25 cellular contexts compared by ENCODE assay signal in the genomic region with DNA sequence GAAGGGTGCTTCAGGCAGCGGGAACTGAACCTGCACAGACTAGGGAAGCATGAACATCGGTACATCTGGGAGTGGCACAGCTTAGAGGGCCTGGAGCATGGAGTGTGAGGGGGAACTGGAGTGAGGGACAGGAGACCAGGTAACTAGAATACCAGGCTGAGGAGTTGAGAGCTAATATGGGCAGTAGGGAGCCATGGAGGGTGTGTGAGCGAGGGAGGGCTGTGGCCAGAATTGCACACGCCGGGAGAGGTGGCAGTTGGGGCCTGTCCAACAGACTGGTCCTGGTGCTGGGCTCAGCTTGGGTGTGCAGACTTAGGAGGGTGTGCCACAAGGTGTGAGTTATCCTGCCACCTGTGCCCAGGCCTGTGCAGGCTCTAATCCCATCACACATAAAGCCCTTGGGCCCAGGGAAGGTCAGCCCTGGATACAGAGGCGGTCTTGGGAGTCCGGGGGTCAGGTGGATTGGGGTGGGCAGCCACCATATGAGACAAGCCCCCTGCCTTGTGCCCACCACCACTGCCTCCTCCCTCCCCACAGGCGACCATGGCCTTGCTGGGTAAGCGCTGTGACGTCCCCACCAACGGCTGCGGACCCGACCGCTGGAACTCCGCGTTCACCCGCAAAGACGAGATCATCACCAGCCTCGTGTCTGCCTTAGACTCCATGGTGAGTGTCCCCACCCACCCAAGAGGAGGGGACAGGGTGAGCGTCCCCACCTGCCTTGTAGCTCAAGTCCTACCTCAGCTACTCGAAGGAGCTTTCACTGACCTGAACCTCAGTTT. TPM values are rescaled to one million over a fixed set of nuclear protein-coding genes. Genes with fewer than 3 reads are reported as not detected.
A peak's percentile ranks its signal among the peaks of the same experiment; 100 is the strongest.
DNase-seq lines count a peak whose midpoint lies in the region; ATAC-seq, FAIRE-seq and TF ChIP-seq lines count a peak whose summit lies in the region.
"Had no signal": no experiment of that assay in that cellular context is flagged by ENCODE, and none has a peak within 500 bp of the region (broad histone marks: within the 10 kb centered on the region; RNA-seq: fewer than 3 reads in every experiment).

No MANE protein-coding gene starts in this region.

- H3K27ac ChIP-seq in mammary epithelial cell (ENCODE audit: insufficient read depth, low read depth, low read length) (no peak overlapping the region), K562 (ENCODE audit: extremely low read depth, low read depth, low read length) (no peak overlapping the region), neuronal stem cell (replicated peaks; ENCODE audit: low read length) (no peak overlapping the region), spleen (no peak overlapping the region)
- H3K27ac ChIP-seq: BLaER1, GM23248 had no signal

- H3K9me1 ChIP-seq in K562 (ENCODE audit: control insufficient read depth, insufficient read depth, low read length): peaks cover 2% of the 10 kb centered on the region

- dilution Hi-C loops in mammary epithelial cell (cut with HindIII; ENCODE audit: low sequenced_read_pairs): loop anchor here (5.0 kb wide), 3 partner anchors 45 to 75 kb away; no protein-coding TSS in a partner anchor

- no peak overlapping the region for H3K4ac ChIP-seq in neuronal stem cell (ENCODE audit: low read length)

- H3K4me1 ChIP-seq in mammary epithelial cell (ENCODE audit: insufficient read depth, low read length) (no peaks in the 10 kb centered on the region), K562 (replicated peaks in 1 of 2; ENCODE audit: control insufficient read depth in 2 of 2, insufficient read depth in 2 of 2, low read length in 2 of 2) (peaks cover 0 to 8% of the 10 kb centered on the region in 2 experiments; a peak in 1 of 5 replicates), neuronal stem cell (ENCODE audit: control insufficient read depth in 2 of 2, insufficient read depth in 1 of 2, low read depth in 1 of 2, low read length in 2 of 2) (no peaks in the 10 kb centered on the region), spleen (no peaks in the 10 kb centered on the region)
- H3K4me1 ChIP-seq: BLaER1, HAP-1 had no signal

- no peak for TF ChIP-seq EP300 in K562 (IDR thresholded peaks at IDR 0.05; ENCODE audit: low read length)

- no peak overlapping the region for H3K4me3 Mint-ChIP-seq in MCF 10A (ENCODE audit: unreplicated experiment)
- H3K4me3 Mint-ChIP-seq: CD4-positive, CD25-positive, alpha-beta regulatory T cell; IgD-negative memory B cell had no signal

- H3K4me3 ChIP-seq in mammary epithelial cell (replicated peaks in 1 of 3; ENCODE audit: insufficient read depth in 1 of 3, low read depth in 2 of 3, low read length in 3 of 3) (no peak overlapping the region), K562 (no peak overlapping the region), neuronal stem cell (ENCODE audit: low read length in 2 of 2) (no peak overlapping the region), spleen (no peak overlapping the region)
- H3K4me3 ChIP-seq: BLaER1, GM23248, HAP-1 had no signal

- no peak overlapping the region for H2AFZ ChIP-seq in mammary epithelial cell (ENCODE audit: low read depth, low read length)
- no peak overlapping the region for H2AFZ ChIP-seq in K562 (ENCODE audit: low read depth, low read length)
- no peak overlapping the region for H2AFZ ChIP-seq in neuronal stem cell (ENCODE audit: low read length)
- H2AFZ ChIP-seq: GM23248 had no signal

- H2AK5ac ChIP-seq in neuronal stem cell (ENCODE audit: low read depth, low read length): no peak overlapping the region

- no peaks in the 10 kb centered on the region for H3K9me3 Mint-ChIP-seq in MCF 10A (ENCODE audit: unreplicated experiment)
- H3K9me3 Mint-ChIP-seq: CD4-positive, CD25-positive, alpha-beta regulatory T cell had no signal

- H2BK5ac ChIP-seq in neuronal stem cell (ENCODE audit: low read length): no peak overlapping the region

- TF ChIP-seq POLR2A in K562 (conservative IDR thresholded peaks at IDR 0.05): no peak
- TF ChIP-seq POLR2A in spleen (IDR thresholded peaks at IDR 0.05): no peak

- BruUV-seq in MCF 10A (replicated peaks; lab: Mats Ljungman, UMichigan) (no TSS peak), mammary epithelial cell (replicated peaks; lab: Mats Ljungman, UMichigan) (no TSS peak), K562 (replicated peaks; lab: Mats Ljungman, UMichigan) (no TSS peak)

- peak overlapping the region; percentile 51 for H3K27ac Mint-ChIP-seq in MCF 10A (ENCODE audit: low read depth, unreplicated experiment)
- H3K27ac Mint-ChIP-seq: CD4-positive, CD25-positive, alpha-beta regulatory T cell had no signal

- in situ Hi-C loops in mammary epithelial cell (cut with MboI; ENCODE audit: low sequenced_read_pairs in 2 of 2) (no loop called here), K562 (cut with MboI) (no loop called here)

- H3K79me2 ChIP-seq in mammary epithelial cell (ENCODE audit: insufficient read depth, low read length) (peaks cover 3% of the 10 kb centered on the region), K562 (ENCODE audit: control insufficient read depth, insufficient read depth, low read length) (no peaks in the 10 kb centered on the region)

- DNase-seq in MCF 10A (ENCODE audit: unreplicated experiment): no peak
- no peak for DNase-seq in mammary epithelial cell
- no peak for DNase-seq in K562 (ENCODE audit: extremely low read depth in 1 of 4, low spot score in 3 of 4)
- no peak for DNase-seq in neuronal stem cell (ENCODE audit: low spot score)
- no peak for DNase-seq in spleen
- DNase-seq in GM10266 (ENCODE audit: extremely low spot score): no peak
- DNase-seq: 8988T; CD4-positive, CD25-positive, alpha-beta regulatory T cell; GM23248; NCI-H1092; NCI-H1417 treated with DMSO at 0.1 percent for 48 hours; NCI-H187; NCI-H2081 treated with DMSO at 0.1 percent for 48 hours; NCI-H2171 treated with DMSO at 0.1 percent for 48 hours; NCI-H345; NCI-H510A treated with DMSO at 0.1 percent for 48 hours; NCI-H748 treated with DMSO at 0.1 percent for 48 hours; SK-N-SH had no signal

- H3K27me3 Mint-ChIP-seq in MCF 10A (ENCODE audit: insufficient read depth, unreplicated experiment): no peaks in the 10 kb centered on the region
- H3K27me3 Mint-ChIP-seq: CD4-positive, CD25-positive, alpha-beta regulatory T cell; IgD-negative memory B cell had no signal

- H4K8ac ChIP-seq in neuronal stem cell (ENCODE audit: low read depth, low read length): no peak overlapping the region

- H4K20me1 ChIP-seq in mammary epithelial cell (ENCODE audit: insufficient read depth, low read length) (no peaks in the 10 kb centered on the region), K562 (replicated peaks; ENCODE audit: control insufficient read depth, insufficient read depth, low read length) (peaks cover 3% of the 10 kb centered on the region; the same call in 1 of the 2 replicates)

- no peak for FAIRE-seq in K562 (lab: Jason Lieb, UNC)
- FAIRE-seq: D721Med, GM18507, RCC 7860 had no signal

- CTCF ChIA-PET in MCF 10A (lab: Yijun Ruan, JAX) (interaction anchor here (0.5 to 0.6 kb wide), 2 partner anchors 39 to 452 kb away, joined by 3 to 4 read pairs; no protein-coding TSS in a partner anchor), mammary epithelial cell (lab: Charles Lee; ENCODE audit: low non-redundant PET) (no interaction called here), K562 (lab: Yijun Ruan, JAX; ENCODE audit: low intra/inter-chr PET ratio) (no interaction called here)

- 97% methylated on average over 9 of the region's 21 CpGs for WGBS in mammary epithelial cell (ENCODE audit: low coverage, missing lambda C conversion rate)
- 85% methylated on average over 20 of the region's 21 CpGs for WGBS in K562 (ENCODE audit: insufficient coverage, low coverage, missing lambda C conversion rate)
- WGBS in neuronal stem cell (ENCODE audit: extremely low coverage in 2 of 2, insufficient read length in 2 of 2, insufficient replicate concordance in 1 of 2), 2 donors: no CpG with 5 or more reads among the region's 21 CpGs
- WGBS in spleen, 5 donors: 91 to 96% (median 93%) methylated on average over 16 to 21 of the region's 21 CpGs

- H3K9me3 ChIP-seq in mammary epithelial cell (replicated peaks; ENCODE audit: insufficient read depth, low read length): no peaks in the 10 kb centered on the region
- no peaks in the 10 kb centered on the region for H3K9me3 ChIP-seq in K562 (replicated peaks; ENCODE audit: control insufficient read depth, insufficient read depth, low read depth, low read length)
- no peaks in the 10 kb centered on the region for H3K9me3 ChIP-seq in neuronal stem cell (replicated peaks in 1 of 2; ENCODE audit: control insufficient read depth in 2 of 2, insufficient read depth in 1 of 2, low read depth in 1 of 2, low read length in 2 of 2)
- no peaks in the 10 kb centered on the region for H3K9me3 ChIP-seq in spleen
- H3K9me3 ChIP-seq: BLaER1, HAP-1, SK-N-SH had no signal

- H3K4me2 ChIP-seq in mammary epithelial cell (ENCODE audit: insufficient read depth, low read depth, low read length) (no peak overlapping the region), K562 (ENCODE audit: insufficient read depth, low read length) (no peak overlapping the region), neuronal stem cell (ENCODE audit: insufficient read depth, low read length, poor library complexity, severe bottlenecking) (no peak overlapping the region)
- H3K4me2 ChIP-seq: BLaER1, SK-N-SH had no signal

- no peak overlapping the region for H3K9ac ChIP-seq in mammary epithelial cell (ENCODE audit: insufficient read depth, low read length)
- H3K9ac ChIP-seq in K562 (ENCODE audit: insufficient read depth in 1 of 2, low read depth in 2 of 2, low read length in 2 of 2): peak overlapping the region in 1 of 2 experiments; percentile 75; a peak in 2 of 4 replicates
- no peak overlapping the region for H3K9ac ChIP-seq in neuronal stem cell (ENCODE audit: low read depth, low read length, poor library complexity)
- H3K9ac ChIP-seq: BLaER1, GM23248, SK-N-SH had no signal

- H3K4me1 Mint-ChIP-seq in MCF 10A (ENCODE audit: insufficient read depth, unreplicated experiment): no peaks in the 10 kb centered on the region
- H3K4me1 Mint-ChIP-seq: CD4-positive, CD25-positive, alpha-beta regulatory T cell; IgD-negative memory B cell had no signal

- intact Hi-C loops in MCF 10A (cut with micrococcal nuclease) (no loop called here), mammary epithelial cell (cut with micrococcal nuclease) (no loop called here), K562 (cut with micrococcal nuclease) (no loop called here), spleen (cut with DNase I; ENCODE audit: low total_unique reads) (no loop called here)

- no peak overlapping the region for H3K14ac ChIP-seq in neuronal stem cell (ENCODE audit: low read length)

- no peak overlapping the region for H4K91ac ChIP-seq in neuronal stem cell (ENCODE audit: low read depth, low read length, poor library complexity)

- no peak for TF ChIP-seq RAD21 in K562 (CRISPR knock-in tag; conservative IDR thresholded peaks at IDR 0.05 in 1 of 2, IDR thresholded peaks at IDR 0.05 in 1 of 2)

- H3K79me1 ChIP-seq in neuronal stem cell (ENCODE audit: low read depth, low read length): peaks cover 24% of the 10 kb centered on the region

- TF ChIP-seq CTCF in MCF 10A (IDR thresholded peaks at IDR 0.05; ENCODE audit: unreplicated experiment) (no peak), mammary epithelial cell (conservative IDR thresholded peaks at IDR 0.05 in 1 of 2, IDR thresholded peaks at IDR 0.05 in 1 of 2; ENCODE audit: extremely low read depth in 1 of 2, insufficient read depth in 1 of 2, low read depth in 1 of 2, low read length in 2 of 2) (no peak), K562 (IDR thresholded peaks at IDR 0.05 in 2 of 3, conservative IDR thresholded peaks at IDR 0.05 in 1 of 3; ENCODE audit: insufficient read depth in 2 of 3, low read depth in 1 of 3, low read length in 3 of 3) (no peak), spleen (IDR thresholded peaks at IDR 0.05 in 8 of 11, conservative IDR thresholded peaks at IDR 0.05 in 3 of 11) (no peak), GM10266 (IDR thresholded peaks at IDR 0.05; ENCODE audit: control insufficient read depth, insufficient read depth, low read depth, missing control alignments) (no peak)

- no peak overlapping the region for H2BK15ac ChIP-seq in neuronal stem cell (ENCODE audit: low read length)

- no peaks in the 10 kb centered on the region for H3K27me3 ChIP-seq in mammary epithelial cell (ENCODE audit: insufficient read depth, low read length)
- no peaks in the 10 kb centered on the region for H3K27me3 ChIP-seq in K562 (ENCODE audit: control insufficient read depth in 2 of 2, insufficient read depth in 2 of 2, low read length in 2 of 2)
- no peaks in the 10 kb centered on the region for H3K27me3 ChIP-seq in neuronal stem cell (ENCODE audit: control insufficient read depth in 3 of 3, insufficient read depth in 3 of 3, low read depth in 1 of 3, low read length in 3 of 3)
- no peaks in the 10 kb centered on the region for H3K27me3 ChIP-seq in spleen (replicated peaks in 1 of 7)
- H3K27me3 ChIP-seq: BLaER1 had no signal

- H3K36me3 Mint-ChIP-seq in MCF 10A (ENCODE audit: insufficient read depth, unreplicated experiment): peaks cover 41% of the 10 kb centered on the region
- H3K36me3 Mint-ChIP-seq: CD4-positive, CD25-positive, alpha-beta regulatory T cell had no signal

- no peak overlapping the region for H2BK12ac ChIP-seq in neuronal stem cell (ENCODE audit: low read length)

- H3K36me3 ChIP-seq in mammary epithelial cell (ENCODE audit: insufficient read depth, low read length) (no peaks in the 10 kb centered on the region), K562 (ENCODE audit: control insufficient read depth, insufficient read depth, low read length) (peaks cover 25% of the 10 kb centered on the region; the same call in 2 of the 3 replicates), neuronal stem cell (replicated peaks in 1 of 2; ENCODE audit: control insufficient read depth in 2 of 2, insufficient read depth in 2 of 2, low read length in 2 of 2) (peaks cover 22 to 40% of the 10 kb centered on the region in 2 donors), spleen (peaks cover 0 to 2% (median 0%) of the 10 kb centered on the region in 6 donors)

- ATAC-seq in K562 (0 out of 3 replicates have a peak, but pooled peaks have one; percentile 21), HG03432 (IDR thresholded peaks at IDR 0.05; ENCODE audit: unreplicated experiment) (no peak)

- no peak overlapping the region for H2BK120ac ChIP-seq in neuronal stem cell (ENCODE audit: low read depth, low read length)

- POLR2A ChIA-PET in MCF 10A (lab: Yijun Ruan, JAX) (interaction anchor here (1.0 kb wide), 1 partner anchor 20 kb away, joined by 3 read pairs; no protein-coding TSS in a partner anchor), K562 (lab: Yijun Ruan, JAX) (interaction anchor here (0.8 kb wide), 1 partner anchor 10 kb away, joined by 4 read pairs; no protein-coding TSS in a partner anchor)

- peak overlapping the region; percentile 79 for H3K18ac ChIP-seq in neuronal stem cell (ENCODE audit: low read length)

- H3K23ac ChIP-seq in neuronal stem cell (ENCODE audit: low read depth, low read length, poor library complexity): peak overlapping the region; percentile 12

RNA-seq across cellular contexts. Expression of a gene that starts 54.0 kb away (rescaled TPM):
- total RNA-seq in MCF 10A (2022) (77.6 and 83.1 TPM in 2 replicates), mammary epithelial cell (10 to 100 TPM; 21.0 to 35.1 TPM), K562 (2014; rRNA removed) (9.2 and 12.4 TPM in 2 replicates), K562 (2014; rRNA removed; fragmentation: Illumina TruSeq; extraction: Trizol) (10.8 and 14.0 TPM in 2 replicates), K562 (2015; rRNA removed; fragmentation: Illumina TruSeq; extraction: Trizol) (13.4 and 15.1 TPM in 2 replicates), K562 (2021) (30.2 and 32.1 TPM in 2 replicates), spleen (1 to 10 TPM; 2.9 to 6.6 (median 4.6) TPM)
- polyA plus RNA-seq in mammary epithelial cell (10.4 TPM), K562 (2011; rRNA removed) (12.8 and 17.6 TPM in 2 replicates), K562 (2014; fragmentation: Illumina TruSeq; extraction: Trizol) (23.8 and 24.5 TPM in 2 replicates), K562 (2014; fragmentation: Nextera tagmentation; extraction: Ambion mirVana) (1 to 10 TPM; 9.1 to 10.0 TPM), K562 (2014; rRNA removed) (17.0 and 20.8 TPM in 2 replicates), spleen (1 to 10 TPM; 2.4 to 3.1 (median 2.6) TPM)
- 23.3 TPM for polyA minus RNA-seq in mammary epithelial cell
- total RNA-seq in K562 (2011; cell fraction: chromatin; rRNA removed; ENCODE audit: low replicate concordance): 23.2 and 65.0 TPM in 2 replicates
- 30.5 and 35.3 TPM in 2 replicates for total RNA-seq in K562 (2011; cell fraction: nucleolus; rRNA removed)
- 22.2 and 23.5 TPM in 2 replicates for total RNA-seq in K562 (2011; cell fraction: nucleoplasm; rRNA removed)
- polyA plus RNA-seq in K562 (2011; cell fraction: cytosol; rRNA removed): 9.3 and 13.0 TPM in 2 replicates
- 15.6 and 24.1 TPM in 2 replicates for polyA plus RNA-seq in K562 (2011; cell fraction: nucleus; rRNA removed)
- polyA plus RNA-seq in K562 (2012): 19.1 and 31.6 TPM in 2 replicates
- 9.2 and 9.7 TPM in 2 replicates for polyA minus RNA-seq in K562 (2011; rRNA and poly(A)+ RNA removed)
- 21.2 and 21.5 TPM in 2 replicates for polyA minus RNA-seq in K562 (2011; cell fraction: cytosol; rRNA and poly(A)+ RNA removed)
- polyA minus RNA-seq in K562 (2011; cell fraction: nucleus; rRNA and poly(A)+ RNA removed): 11.3 and 12.9 TPM in 2 replicates
- 87.8 TPM for polyA plus RNA-seq in neuronal stem cell (2013, experiment 1 of 2)
- 87.6 TPM for polyA plus RNA-seq in neuronal stem cell (2013, experiment 2 of 2)
- polyA plus RNA-seq: IgD-negative memory B cell had no signal
